Comparison of ENCODE assay signal across 1 cellular context in the genomic region with DNA sequence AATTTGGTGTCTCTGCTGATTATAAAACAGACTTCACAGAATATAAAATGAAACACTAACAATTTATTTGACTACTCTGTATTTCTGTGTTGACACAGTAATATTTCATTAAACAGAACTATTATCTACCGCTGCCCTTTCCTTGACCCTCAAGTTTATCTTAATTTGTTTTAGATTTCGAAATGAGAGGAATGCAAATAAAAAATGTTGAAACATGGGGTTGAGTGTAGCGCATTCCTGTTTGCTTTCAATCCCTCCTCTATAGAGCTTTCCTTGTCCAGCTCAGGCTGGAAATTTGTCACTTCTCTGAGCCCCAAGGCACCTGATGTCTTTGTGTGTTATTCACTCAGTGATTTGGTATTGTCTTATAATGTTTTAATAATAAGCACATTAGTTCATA.
TF ChIP-seq lines count a peak whose summit lies in the region.

No MANE protein-coding gene starts in this region.

TF ChIP-seq in HepG2, 621 proteins besides CTCF, POLR2A, EP300 and RAD21 (continued from another document and continues in another):
- TF ChIP-seq, protein P1, sequence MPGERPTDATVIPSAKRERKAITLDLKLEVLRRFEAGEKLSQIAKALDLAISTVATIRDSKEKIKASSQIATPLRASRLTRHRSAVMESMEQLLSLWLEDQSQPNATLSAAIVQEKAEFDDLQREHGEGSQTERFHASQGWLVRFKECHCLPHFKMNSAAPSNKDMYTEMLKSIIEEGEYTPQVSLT (CRISPR knock-in tag; IDR thresholded peaks at IDR 0.05; ENCODE audit: borderline replicate concordance, low read depth) = no peak
- TF ChIP-seq ZFP90 (CRISPR knock-in tag; IDR thresholded peaks at IDR 0.05; ENCODE audit: borderline replicate concordance) (0 out of 2 replicates have a peak, but pooled peaks have one; percentile 40), RARG (CRISPR knock-in tag; IDR thresholded peaks at IDR 0.05; ENCODE audit: low read depth) (no peak), MTF2 (CRISPR knock-in tag; IDR thresholded peaks at IDR 0.05; ENCODE audit: borderline replicate concordance) (no peak), SALL2 (CRISPR knock-in tag; IDR thresholded peaks at IDR 0.05) (peak; percentile 63; the same call in 1 of the 2 replicates), ZNF17 (CRISPR knock-in tag; IDR thresholded peaks at IDR 0.05) (no peak), ZNF382 (CRISPR knock-in tag; IDR thresholded peaks at IDR 0.05; ENCODE audit: borderline replicate concordance) (no peak), KDM5A (IDR thresholded peaks at IDR 0.05; ENCODE audit: borderline replicate concordance, low read length) (no peak), ZSCAN30 (CRISPR knock-in tag; IDR thresholded peaks at IDR 0.05) (no peak), KDM5B (CRISPR knock-in tag; IDR thresholded peaks at IDR 0.05; ENCODE audit: borderline replicate concordance) (no peak), ZNF781 (CRISPR knock-in tag; IDR thresholded peaks at IDR 0.05; ENCODE audit: borderline replicate concordance, not compliant biosample characterization) (no peak), HMG20A (CRISPR knock-in tag; IDR thresholded peaks at IDR 0.05; ENCODE audit: borderline replicate concordance) (peak; percentile 100), ZBTB21 (CRISPR knock-in tag; IDR thresholded peaks at IDR 0.05) (no peak), MLLT10 (CRISPR knock-in tag; IDR thresholded peaks at IDR 0.05) (no peak), ZFYVE20 (CRISPR knock-in tag; IDR thresholded peaks at IDR 0.05; ENCODE audit: borderline replicate concordance, low read depth) (no peak), MEF2D (CRISPR knock-in tag; IDR thresholded peaks at IDR 0.05) (no peak), ZKSCAN5 (CRISPR knock-in tag; IDR thresholded peaks at IDR 0.05) (no peak), SKI (IDR thresholded peaks at IDR 0.05; ENCODE audit: partially characterized antibody) (peak; percentile 79), CBX5 (CRISPR knock-in tag; IDR thresholded peaks at IDR 0.05; ENCODE audit: borderline replicate concordance) (no peak), GABPB1 (CRISPR knock-in tag; IDR thresholded peaks at IDR 0.05) (no peak), HNRNPLL (IDR thresholded peaks at IDR 0.05; ENCODE audit: low read depth, low read length, poor library complexity, severe bottlenecking) (no peak), ZNF567 (CRISPR knock-in tag; IDR thresholded peaks at IDR 0.05; ENCODE audit: borderline replicate concordance) (no peak), KDM2A (CRISPR knock-in tag; IDR thresholded peaks at IDR 0.05; ENCODE audit: borderline replicate concordance, low read depth) (no peak), GABPA (IDR thresholded peaks at IDR 0.05; ENCODE audit: low read depth, low read length) (no peak), GABPA (CRISPR knock-in tag; IDR thresholded peaks at IDR 0.05; ENCODE audit: low read depth) (no peak), ELF3 (CRISPR knock-in tag; IDR thresholded peaks at IDR 0.05) (peak; percentile 84), POLR2AphosphoS2 (IDR thresholded peaks at IDR 0.05; ENCODE audit: low read depth, low read length) (no peak), ZIK1 (CRISPR knock-in tag; IDR thresholded peaks at IDR 0.05; ENCODE audit: borderline replicate concordance, low read depth) (no peak), TSC22D2 (CRISPR knock-in tag; IDR thresholded peaks at IDR 0.05; ENCODE audit: borderline replicate concordance) (no peak), ZNF253 (CRISPR knock-in tag; IDR thresholded peaks at IDR 0.05; ENCODE audit: borderline replicate concordance) (no peak), SRSF1 (optimal IDR thresholded peaks at IDR 0.05; ENCODE audit: low read depth, low read length) (no peak), ZNF224 (CRISPR knock-in tag; IDR thresholded peaks at IDR 0.05) (no peak), ZMYM3 (CRISPR knock-in tag; IDR thresholded peaks at IDR 0.05) (no peak), SPEN (CRISPR knock-in tag; IDR thresholded peaks at IDR 0.05; ENCODE audit: low read depth) (no peak)
- TF ChIP-seq, protein P2, sequence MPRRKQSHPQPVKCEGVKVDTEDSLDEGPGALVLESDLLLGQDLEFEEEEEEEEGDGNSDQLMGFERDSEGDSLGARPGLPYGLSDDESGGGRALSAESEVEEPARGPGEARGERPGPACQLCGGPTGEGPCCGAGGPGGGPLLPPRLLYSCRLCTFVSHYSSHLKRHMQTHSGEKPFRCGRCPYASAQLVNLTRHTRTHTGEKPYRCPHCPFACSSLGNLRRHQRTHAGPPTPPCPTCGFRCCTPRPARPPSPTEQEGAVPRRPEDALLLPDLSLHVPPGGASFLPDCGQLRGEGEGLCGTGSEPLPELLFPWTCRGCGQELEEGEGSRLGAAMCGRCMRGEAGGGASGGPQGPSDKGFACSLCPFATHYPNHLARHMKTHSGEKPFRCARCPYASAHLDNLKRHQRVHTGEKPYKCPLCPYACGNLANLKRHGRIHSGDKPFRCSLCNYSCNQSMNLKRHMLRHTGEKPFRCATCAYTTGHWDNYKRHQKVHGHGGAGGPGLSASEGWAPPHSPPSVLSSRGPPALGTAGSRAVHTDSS (CRISPR knock-in tag; conservative IDR thresholded peaks at IDR 0.05) = no peak
- TF ChIP-seq, protein P3, sequence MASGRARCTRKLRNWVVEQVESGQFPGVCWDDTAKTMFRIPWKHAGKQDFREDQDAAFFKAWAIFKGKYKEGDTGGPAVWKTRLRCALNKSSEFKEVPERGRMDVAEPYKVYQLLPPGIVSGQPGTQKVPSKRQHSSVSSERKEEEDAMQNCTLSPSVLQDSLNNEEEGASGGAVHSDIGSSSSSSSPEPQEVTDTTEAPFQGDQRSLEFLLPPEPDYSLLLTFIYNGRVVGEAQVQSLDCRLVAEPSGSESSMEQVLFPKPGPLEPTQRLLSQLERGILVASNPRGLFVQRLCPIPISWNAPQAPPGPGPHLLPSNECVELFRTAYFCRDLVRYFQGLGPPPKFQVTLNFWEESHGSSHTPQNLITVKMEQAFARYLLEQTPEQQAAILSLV (CRISPR knock-in tag; IDR thresholded peaks at IDR 0.05; ENCODE audit: borderline replicate concordance) = no peak
- TF ChIP-seq, protein P4, sequence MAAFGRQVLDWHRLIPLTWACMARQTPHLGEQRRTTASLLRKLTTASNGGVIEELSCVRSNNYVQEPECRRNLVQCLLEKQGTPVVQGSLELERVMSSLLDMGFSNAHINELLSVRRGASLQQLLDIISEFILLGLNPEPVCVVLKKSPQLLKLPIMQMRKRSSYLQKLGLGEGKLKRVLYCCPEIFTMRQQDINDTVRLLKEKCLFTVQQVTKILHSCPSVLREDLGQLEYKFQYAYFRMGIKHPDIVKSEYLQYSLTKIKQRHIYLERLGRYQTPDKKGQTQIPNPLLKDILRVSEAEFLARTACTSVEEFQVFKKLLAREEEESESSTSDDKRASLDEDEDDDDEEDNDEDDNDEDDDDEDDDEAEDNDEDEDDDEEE (CRISPR knock-in tag; IDR thresholded peaks at IDR 0.05) = no peak
- TF ChIP-seq, protein P5, sequence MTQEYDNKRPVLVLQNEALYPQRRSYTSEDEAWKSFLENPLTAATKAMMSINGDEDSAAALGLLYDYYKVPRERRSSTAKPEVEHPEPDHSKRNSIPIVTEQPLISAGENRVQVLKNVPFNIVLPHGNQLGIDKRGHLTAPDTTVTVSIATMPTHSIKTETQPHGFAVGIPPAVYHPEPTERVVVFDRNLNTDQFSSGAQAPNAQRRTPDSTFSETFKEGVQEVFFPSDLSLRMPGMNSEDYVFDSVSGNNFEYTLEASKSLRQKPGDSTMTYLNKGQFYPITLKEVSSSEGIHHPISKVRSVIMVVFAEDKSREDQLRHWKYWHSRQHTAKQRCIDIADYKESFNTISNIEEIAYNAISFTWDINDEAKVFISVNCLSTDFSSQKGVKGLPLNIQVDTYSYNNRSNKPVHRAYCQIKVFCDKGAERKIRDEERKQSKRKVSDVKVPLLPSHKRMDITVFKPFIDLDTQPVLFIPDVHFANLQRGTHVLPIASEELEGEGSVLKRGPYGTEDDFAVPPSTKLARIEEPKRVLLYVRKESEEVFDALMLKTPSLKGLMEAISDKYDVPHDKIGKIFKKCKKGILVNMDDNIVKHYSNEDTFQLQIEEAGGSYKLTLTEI (CRISPR knock-in tag; conservative IDR thresholded peaks at IDR 0.05) = no peak
- TF ChIP-seq, protein P6, sequence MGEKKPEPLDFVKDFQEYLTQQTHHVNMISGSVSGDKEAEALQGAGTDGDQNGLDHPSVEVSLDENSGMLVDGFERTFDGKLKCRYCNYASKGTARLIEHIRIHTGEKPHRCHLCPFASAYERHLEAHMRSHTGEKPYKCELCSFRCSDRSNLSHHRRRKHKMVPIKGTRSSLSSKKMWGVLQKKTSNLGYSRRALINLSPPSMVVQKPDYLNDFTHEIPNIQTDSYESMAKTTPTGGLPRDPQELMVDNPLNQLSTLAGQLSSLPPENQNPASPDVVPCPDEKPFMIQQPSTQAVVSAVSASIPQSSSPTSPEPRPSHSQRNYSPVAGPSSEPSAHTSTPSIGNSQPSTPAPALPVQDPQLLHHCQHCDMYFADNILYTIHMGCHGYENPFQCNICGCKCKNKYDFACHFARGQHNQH (CRISPR knock-in tag; IDR thresholded peaks at IDR 0.05) = peak; percentile 57
- TF ChIP-seq, protein P7, sequence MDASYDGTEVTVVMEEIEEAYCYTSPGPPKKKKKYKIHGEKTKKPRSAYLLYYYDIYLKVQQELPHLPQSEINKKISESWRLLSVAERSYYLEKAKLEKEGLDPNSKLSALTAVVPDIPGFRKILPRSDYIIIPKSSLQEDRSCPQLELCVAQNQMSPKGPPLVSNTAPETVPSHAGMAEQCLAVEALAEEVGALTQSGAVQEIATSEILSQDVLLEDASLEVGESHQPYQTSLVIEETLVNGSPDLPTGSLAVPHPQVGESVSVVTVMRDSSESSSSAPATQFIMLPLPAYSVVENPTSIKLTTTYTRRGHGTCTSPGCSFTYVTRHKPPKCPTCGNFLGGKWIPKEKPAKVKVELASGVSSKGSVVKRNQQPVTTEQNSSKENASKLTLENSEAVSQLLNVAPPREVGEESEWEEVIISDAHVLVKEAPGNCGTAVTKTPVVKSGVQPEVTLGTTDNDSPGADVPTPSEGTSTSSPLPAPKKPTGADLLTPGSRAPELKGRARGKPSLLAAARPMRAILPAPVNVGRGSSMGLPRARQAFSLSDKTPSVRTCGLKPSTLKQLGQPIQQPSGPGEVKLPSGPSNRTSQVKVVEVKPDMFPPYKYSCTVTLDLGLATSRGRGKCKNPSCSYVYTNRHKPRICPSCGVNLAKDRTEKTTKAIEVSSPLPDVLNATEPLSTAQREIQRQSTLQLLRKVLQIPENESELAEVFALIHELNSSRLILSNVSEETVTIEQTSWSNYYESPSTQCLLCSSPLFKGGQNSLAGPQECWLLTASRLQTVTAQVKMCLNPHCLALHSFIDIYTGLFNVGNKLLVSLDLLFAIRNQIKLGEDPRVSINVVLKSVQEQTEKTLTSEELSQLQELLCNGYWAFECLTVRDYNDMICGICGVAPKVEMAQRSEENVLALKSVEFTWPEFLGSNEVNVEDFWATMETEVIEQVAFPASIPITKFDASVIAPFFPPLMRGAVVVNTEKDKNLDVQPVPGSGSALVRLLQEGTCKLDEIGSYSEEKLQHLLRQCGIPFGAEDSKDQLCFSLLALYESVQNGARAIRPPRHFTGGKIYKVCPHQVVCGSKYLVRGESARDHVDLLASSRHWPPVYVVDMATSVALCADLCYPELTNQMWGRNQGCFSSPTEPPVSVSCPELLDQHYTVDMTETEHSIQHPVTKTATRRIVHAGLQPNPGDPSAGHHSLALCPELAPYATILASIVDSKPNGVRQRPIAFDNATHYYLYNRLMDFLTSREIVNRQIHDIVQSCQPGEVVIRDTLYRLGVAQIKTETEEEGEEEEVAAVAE (CRISPR knock-in tag; IDR thresholded peaks at IDR 0.05; ENCODE audit: borderline replicate concordance) = 0 out of 2 replicates have a peak, but pooled peaks have one; percentile 30
- TF ChIP-seq, protein P8, sequence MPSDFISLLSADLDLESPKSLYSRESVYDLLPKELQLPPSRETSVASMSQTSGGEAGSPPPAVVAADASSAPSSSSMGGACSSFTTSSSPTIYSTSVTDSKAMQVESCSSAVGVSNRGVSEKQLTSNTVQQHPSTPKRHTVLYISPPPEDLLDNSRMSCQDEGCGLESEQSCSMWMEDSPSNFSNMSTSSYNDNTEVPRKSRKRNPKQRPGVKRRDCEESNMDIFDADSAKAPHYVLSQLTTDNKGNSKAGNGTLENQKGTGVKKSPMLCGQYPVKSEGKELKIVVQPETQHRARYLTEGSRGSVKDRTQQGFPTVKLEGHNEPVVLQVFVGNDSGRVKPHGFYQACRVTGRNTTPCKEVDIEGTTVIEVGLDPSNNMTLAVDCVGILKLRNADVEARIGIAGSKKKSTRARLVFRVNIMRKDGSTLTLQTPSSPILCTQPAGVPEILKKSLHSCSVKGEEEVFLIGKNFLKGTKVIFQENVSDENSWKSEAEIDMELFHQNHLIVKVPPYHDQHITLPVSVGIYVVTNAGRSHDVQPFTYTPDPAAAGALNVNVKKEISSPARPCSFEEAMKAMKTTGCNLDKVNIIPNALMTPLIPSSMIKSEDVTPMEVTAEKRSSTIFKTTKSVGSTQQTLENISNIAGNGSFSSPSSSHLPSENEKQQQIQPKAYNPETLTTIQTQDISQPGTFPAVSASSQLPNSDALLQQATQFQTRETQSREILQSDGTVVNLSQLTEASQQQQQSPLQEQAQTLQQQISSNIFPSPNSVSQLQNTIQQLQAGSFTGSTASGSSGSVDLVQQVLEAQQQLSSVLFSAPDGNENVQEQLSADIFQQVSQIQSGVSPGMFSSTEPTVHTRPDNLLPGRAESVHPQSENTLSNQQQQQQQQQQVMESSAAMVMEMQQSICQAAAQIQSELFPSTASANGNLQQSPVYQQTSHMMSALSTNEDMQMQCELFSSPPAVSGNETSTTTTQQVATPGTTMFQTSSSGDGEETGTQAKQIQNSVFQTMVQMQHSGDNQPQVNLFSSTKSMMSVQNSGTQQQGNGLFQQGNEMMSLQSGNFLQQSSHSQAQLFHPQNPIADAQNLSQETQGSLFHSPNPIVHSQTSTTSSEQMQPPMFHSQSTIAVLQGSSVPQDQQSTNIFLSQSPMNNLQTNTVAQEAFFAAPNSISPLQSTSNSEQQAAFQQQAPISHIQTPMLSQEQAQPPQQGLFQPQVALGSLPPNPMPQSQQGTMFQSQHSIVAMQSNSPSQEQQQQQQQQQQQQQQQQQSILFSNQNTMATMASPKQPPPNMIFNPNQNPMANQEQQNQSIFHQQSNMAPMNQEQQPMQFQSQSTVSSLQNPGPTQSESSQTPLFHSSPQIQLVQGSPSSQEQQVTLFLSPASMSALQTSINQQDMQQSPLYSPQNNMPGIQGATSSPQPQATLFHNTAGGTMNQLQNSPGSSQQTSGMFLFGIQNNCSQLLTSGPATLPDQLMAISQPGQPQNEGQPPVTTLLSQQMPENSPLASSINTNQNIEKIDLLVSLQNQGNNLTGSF (CRISPR knock-in tag; IDR thresholded peaks at IDR 0.05) = no peak
- TF ChIP-seq, protein P9, sequence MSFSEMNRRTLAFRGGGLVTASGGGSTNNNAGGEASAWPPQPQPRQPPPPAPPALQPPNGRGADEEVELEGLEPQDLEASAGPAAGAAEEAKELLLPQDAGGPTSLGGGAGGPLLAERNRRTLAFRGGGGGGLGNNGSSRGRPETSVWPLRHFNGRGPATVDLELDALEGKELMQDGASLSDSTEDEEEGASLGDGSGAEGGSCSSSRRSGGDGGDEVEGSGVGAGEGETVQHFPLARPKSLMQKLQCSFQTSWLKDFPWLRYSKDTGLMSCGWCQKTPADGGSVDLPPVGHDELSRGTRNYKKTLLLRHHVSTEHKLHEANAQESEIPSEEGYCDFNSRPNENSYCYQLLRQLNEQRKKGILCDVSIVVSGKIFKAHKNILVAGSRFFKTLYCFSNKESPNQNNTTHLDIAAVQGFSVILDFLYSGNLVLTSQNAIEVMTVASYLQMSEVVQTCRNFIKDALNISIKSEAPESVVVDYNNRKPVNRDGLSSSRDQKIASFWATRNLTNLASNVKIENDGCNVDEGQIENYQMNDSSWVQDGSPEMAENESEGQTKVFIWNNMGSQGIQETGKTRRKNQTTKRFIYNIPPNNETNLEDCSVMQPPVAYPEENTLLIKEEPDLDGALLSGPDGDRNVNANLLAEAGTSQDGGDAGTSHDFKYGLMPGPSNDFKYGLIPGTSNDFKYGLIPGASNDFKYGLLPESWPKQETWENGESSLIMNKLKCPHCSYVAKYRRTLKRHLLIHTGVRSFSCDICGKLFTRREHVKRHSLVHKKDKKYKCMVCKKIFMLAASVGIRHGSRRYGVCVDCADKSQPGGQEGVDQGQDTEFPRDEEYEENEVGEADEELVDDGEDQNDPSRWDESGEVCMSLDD (CRISPR knock-in tag; IDR thresholded peaks at IDR 0.05; ENCODE audit: borderline replicate concordance) = 0 out of 2 replicates have a peak, but pooled peaks have one; percentile 45
